Comparison of ENCODE assay signal across 17 cellular contexts in genomic region chr21:45179568-45180288, GRCh38.
DNase-seq lines count a peak whose midpoint lies in the region; ATAC-seq, FAIRE-seq and TF ChIP-seq lines count a peak whose summit lies in the region.
"Had no signal": no experiment of that assay in that cellular context is flagged by ENCODE, and none has a peak within 500 bp of the region (broad histone marks: within the 10 kb centered on the region; RNA-seq: fewer than 3 reads in every experiment).

No MANE protein-coding gene starts in this region.

- no peaks in the 10 kb centered on the region for H3K23me2 ChIP-seq in H1 (ENCODE audit: low read depth, low read length)

- CTCF ChIA-PET in H1 (lab: Charles Lee; ENCODE audit: partially characterized antibody) = no interaction called here

- POLR2A ChIA-PET in H1 (lab: Charles Lee; ENCODE audit: partially characterized antibody) = no interaction called here

- H3K27me3 ChIP-seq in GM23338 (ENCODE audit: insufficient read depth) (no peaks in the 10 kb centered on the region), H7 (ENCODE audit: control insufficient read depth, insufficient read depth, low read length) (no peaks in the 10 kb centered on the region), H1 (replicated peaks in 1 of 4; ENCODE audit: control insufficient read depth in 3 of 4, extremely low read depth in 1 of 4, insufficient read depth in 3 of 4, low read length in 3 of 4) (no peaks in the 10 kb centered on the region), neural progenitor cell (no peaks in the 10 kb centered on the region)
- H3K27me3 ChIP-seq: BLaER1 had no signal

- FAIRE-seq in H1 (lab: Jason Lieb, UNC) = no peak
- FAIRE-seq: A549, HepG2, HTR-8/SVneo had no signal

- no peak overlapping the region for H2BK120ac ChIP-seq in H1 (replicated peaks; ENCODE audit: low read depth, low read length)

- H3K9ac ChIP-seq in H1 (replicated peaks in 1 of 4; ENCODE audit: extremely low read depth in 1 of 4, low read depth in 3 of 4, low read length in 3 of 4) (no peak overlapping the region; a peak in 2 of 7 replicates), neural progenitor cell (no peak overlapping the region)
- H3K9ac ChIP-seq: BLaER1, GM23248 had no signal

- peak in 1 of 2 experiments; percentile 11; a peak in 1 of 4 replicates for TF ChIP-seq CTCF in GM23338 (conservative IDR thresholded peaks at IDR 0.05; ENCODE audit: low read depth in 2 of 2)
- no peak for TF ChIP-seq CTCF in H1 (IDR thresholded peaks at IDR 0.05; ENCODE audit: control extremely low read depth in 1 of 3, insufficient read depth in 1 of 3, low read depth in 1 of 3, low read length in 3 of 3)
- no peak for TF ChIP-seq CTCF in neural progenitor cell (IDR thresholded peaks at IDR 0.05)

- no peak overlapping the region for H3K18ac ChIP-seq in H1 (ENCODE audit: extremely low read depth, low read length)

- H2BK12ac ChIP-seq in H1 (ENCODE audit: low read depth, low read length) = no peak overlapping the region

- H3K9me3 ChIP-seq in H1 (ENCODE audit: insufficient read depth in 2 of 2, low read depth in 1 of 2, low read length in 1 of 2) = no peaks in the 10 kb centered on the region
- no peaks in the 10 kb centered on the region for H3K9me3 ChIP-seq in neural progenitor cell (ENCODE audit: low read depth)
- H3K9me3 ChIP-seq: A549, Caco-2 had no signal

- H3K36me3 ChIP-seq in GM23338 (ENCODE audit: insufficient read depth) = no peaks in the 10 kb centered on the region; the same call in 1 of the 2 replicates
- no peaks in the 10 kb centered on the region; the same call in 1 of the 2 replicates for H3K36me3 ChIP-seq in H7 (replicated peaks; ENCODE audit: control insufficient read depth, insufficient read depth, low read length)
- no peaks in the 10 kb centered on the region for H3K36me3 ChIP-seq in H1 (ENCODE audit: control insufficient read depth in 2 of 4, insufficient read depth in 4 of 4, low read length in 3 of 4)
- no peaks in the 10 kb centered on the region for H3K36me3 ChIP-seq in neural progenitor cell

- no peak overlapping the region for H3K4ac ChIP-seq in H1 (replicated peaks; ENCODE audit: insufficient read length, low read depth, low read length)

- H3K9me3 Mint-ChIP-seq in GM23338 = no peaks in the 10 kb centered on the region
- H3K9me3 Mint-ChIP-seq in neural progenitor cell = no peaks in the 10 kb centered on the region
- H3K9me3 Mint-ChIP-seq: CD8-positive, alpha-beta memory T cell had no signal

- H3K4me1 Mint-ChIP-seq in GM23338 (peaks cover 3% of the 10 kb centered on the region; the same call in 2 of the 3 replicates), neural progenitor cell (peaks cover 18% of the 10 kb centered on the region)
- H3K4me1 Mint-ChIP-seq: CD8-positive, alpha-beta memory T cell had no signal

- H3K23ac ChIP-seq in H1 (ENCODE audit: insufficient read length) = no peak overlapping the region

- no peaks in the 10 kb centered on the region for H3K79me1 ChIP-seq in H1 (ENCODE audit: low read depth, low read length)

- H3K4me3 ChIP-seq in GM23338 = no peak overlapping the region
- no peak overlapping the region for H3K4me3 ChIP-seq in H7 (ENCODE audit: insufficient read depth, low read depth, low read length)
- no peak overlapping the region for H3K4me3 ChIP-seq in H1 (ENCODE audit: extremely low read depth in 1 of 4, insufficient read depth in 2 of 4, low read depth in 3 of 4, low read length in 4 of 4)
- H3K4me3 ChIP-seq in neural progenitor cell = no peak overlapping the region
- H3K4me3 ChIP-seq: A549, BLaER1, GM23248 had no signal

- H3K4me3 Mint-ChIP-seq in GM23338 (no peak overlapping the region), neural progenitor cell (no peak overlapping the region)
- H3K4me3 Mint-ChIP-seq: CD8-positive, alpha-beta memory T cell had no signal

- peaks cover 11% of the 10 kb centered on the region; the same call in 1 of the 2 replicates for H3K9me2 ChIP-seq in GM23338 (ENCODE audit: insufficient read depth)

- TF ChIP-seq POLR2A in H1 (IDR thresholded peaks at IDR 0.05; ENCODE audit: control extremely low read depth in 1 of 2, low read depth in 2 of 2, low read length in 2 of 2) = no peak

- WGBS in H1 (ENCODE audit: extremely low coverage in 1 of 2, insufficient coverage in 1 of 2, insufficient read length in 1 of 2, insufficient replicate concordance in 2 of 2, low coverage in 1 of 2, low lambda C conversion rate in 2 of 2, missing lambda C conversion rate in 1 of 2), 2 experiments = 86% methylated on average over 21 of the region's 21 CpGs; no CpG with 5 or more reads in 1 of the 2 experiments

- no peak overlapping the region for H3K56ac ChIP-seq in H1 (replicated peaks; ENCODE audit: insufficient read length, low read depth, low read length)

- no peak overlapping the region for H2AK5ac ChIP-seq in H1 (ENCODE audit: low read depth, low read length)

- no peak overlapping the region for H2BK5ac ChIP-seq in H1 (ENCODE audit: low read depth, low read length)

- H3K4me2 ChIP-seq in GM23338 = no peak overlapping the region
- H3K4me2 ChIP-seq in H1 (ENCODE audit: insufficient read depth in 1 of 2, low read depth in 2 of 2, low read length in 2 of 2) = no peak overlapping the region; a peak in 1 of 4 replicates
- H3K4me2 ChIP-seq in neural progenitor cell = no peak overlapping the region
- H3K4me2 ChIP-seq: A549, BLaER1 had no signal

- H4K20me1 ChIP-seq in GM23338 (replicated peaks; ENCODE audit: insufficient read depth) (no peaks in the 10 kb centered on the region), H1 (replicated peaks in 1 of 2; ENCODE audit: control insufficient read depth in 1 of 2, insufficient read depth in 2 of 2, low read length in 2 of 2) (no peaks in the 10 kb centered on the region), neural progenitor cell (ENCODE audit: low read depth) (no peaks in the 10 kb centered on the region)

- no peak overlapping the region for H2BK15ac ChIP-seq in H1 (ENCODE audit: low read length)

- no peak overlapping the region for H3K14ac ChIP-seq in H1 (ENCODE audit: insufficient read length)

- H3K36me3 Mint-ChIP-seq in GM23338 (ENCODE audit: low read depth) = peaks cover 6% of the 10 kb centered on the region; the same call in 2 of the 3 replicates
- peaks cover 9% of the 10 kb centered on the region for H3K36me3 Mint-ChIP-seq in neural progenitor cell

- no peak overlapping the region for H4K5ac ChIP-seq in H1 (ENCODE audit: insufficient read length, low read depth, low read length)

- no peaks in the 10 kb centered on the region for H3F3A ChIP-seq in GM23338 (replicated peaks; ENCODE audit: low read depth)
- H3F3A ChIP-seq in neural progenitor cell (ENCODE audit: low read depth) = no peaks in the 10 kb centered on the region

- H3K79me2 ChIP-seq in GM23338 (replicated peaks; ENCODE audit: insufficient read depth) (no peaks in the 10 kb centered on the region), H1 (ENCODE audit: control insufficient read depth in 1 of 2, insufficient read depth in 2 of 2, low read length in 2 of 2) (no peaks in the 10 kb centered on the region), neural progenitor cell (ENCODE audit: low read depth) (no peaks in the 10 kb centered on the region)

- H3K27ac ChIP-seq in GM23338 (ENCODE audit: low read depth) = no peak overlapping the region
- H3K27ac ChIP-seq in H1 (ENCODE audit: low read depth, low read length) = no peak overlapping the region
- no peak overlapping the region for H3K27ac ChIP-seq in neural progenitor cell
- H3K27ac ChIP-seq: A549, BLaER1, GM23248 had no signal

- H2BK20ac ChIP-seq in H1 (ENCODE audit: low read length) = no peak overlapping the region

- H2AFZ ChIP-seq in GM23338 = no peak overlapping the region
- no peak overlapping the region for H2AFZ ChIP-seq in H1 (ENCODE audit: low read length)
- no peak overlapping the region for H2AFZ ChIP-seq in neural progenitor cell (replicated peaks)
- H2AFZ ChIP-seq: GM23248 had no signal

- TF ChIP-seq RAD21 in H1 (IDR thresholded peaks at IDR 0.05 in 1 of 2, conservative IDR thresholded peaks at IDR 0.05 in 1 of 2; ENCODE audit: low read depth in 2 of 2, low read length in 2 of 2) = no peak

- H3K27me3 Mint-ChIP-seq in GM23338 (ENCODE audit: insufficient read depth, low read depth, poor library complexity) (peaks cover 3% of the 10 kb centered on the region), neural progenitor cell (ENCODE audit: insufficient read depth, low read depth) (no peaks in the 10 kb centered on the region)
- H3K27me3 Mint-ChIP-seq: CD8-positive, alpha-beta memory T cell had no signal

- no peaks in the 10 kb centered on the region for H3K4me1 ChIP-seq in GM23338 (ENCODE audit: insufficient read depth)
- H3K4me1 ChIP-seq in H1 (replicated peaks in 1 of 4; ENCODE audit: control insufficient read depth in 3 of 4, insufficient read depth in 4 of 4, low read length in 3 of 4) = peaks cover 0 to 3% (median 0%) of the 10 kb centered on the region in 4 experiments; a peak in 1 of 7 replicates
- no peaks in the 10 kb centered on the region for H3K4me1 ChIP-seq in neural progenitor cell
- H3K4me1 ChIP-seq: A549, BLaER1, Caco-2 had no signal

- DNase-seq in GM23338 (ENCODE audit: low spot score) (no peak), H7 (peak; percentile 35), H1 (ENCODE audit: low read depth in 1 of 2, low spot score in 2 of 2) (no peak), neural progenitor cell (ENCODE audit: low spot score) (peak; percentile 28), NCI-H748 (lab: John Stamatoyannopoulos, UW; ENCODE audit: unreplicated experiment) (no peak), NCI-H69 (lab: John Stamatoyannopoulos, UW) (no peak)
- DNase-seq: Caco-2; CD8-positive, alpha-beta memory T cell; DMS53; GF-D8; GM23248; HCEC 1CT had no signal

- no peak for TF ChIP-seq EP300 in H1 (IDR thresholded peaks at IDR 0.05; ENCODE audit: borderline replicate concordance in 1 of 2, low read depth in 2 of 2, low read length in 2 of 2)

- ATAC-seq in GM23338 = peak; percentile 55
- ATAC-seq in GM18873 (IDR thresholded peaks at IDR 0.05; ENCODE audit: low FRiP score, unreplicated experiment) = no peak
- ATAC-seq: A549, HepG2 had no signal

- H4K8ac ChIP-seq in H1 (ENCODE audit: extremely low read depth, insufficient read depth, low read length) = peak overlapping the region; percentile 78; the same call in 1 of the 2 replicates

- no peak overlapping the region for H4K91ac ChIP-seq in H1 (replicated peaks; ENCODE audit: insufficient read length, low read length)

- H3K27ac Mint-ChIP-seq in GM23338 (no peak overlapping the region), neural progenitor cell (no peak overlapping the region)

TF ChIP-seq in H1, 55 proteins besides CTCF, POLR2A, EP300 and RAD21 (continues in another document):
- TF ChIP-seq ATF2 (IDR thresholded peaks at IDR 0.05; ENCODE audit: low read length) = no peak
- TF ChIP-seq KDM4A (IDR thresholded peaks at IDR 0.05; ENCODE audit: low read depth, low read length, severe bottlenecking) = no peak

Comparison
In these comparisons a context has a peak if more than half of its experiments do, and no peak if none do; other contexts are left out.
1. DNase-seq: peak in H7 (single experiment) and neural progenitor cell (single experiment); none in GM23338 (single experiment), H1 (0 of 2), NCI-H748 (single experiment) and NCI-H69 (single experiment).